In the genomic region with DNA sequence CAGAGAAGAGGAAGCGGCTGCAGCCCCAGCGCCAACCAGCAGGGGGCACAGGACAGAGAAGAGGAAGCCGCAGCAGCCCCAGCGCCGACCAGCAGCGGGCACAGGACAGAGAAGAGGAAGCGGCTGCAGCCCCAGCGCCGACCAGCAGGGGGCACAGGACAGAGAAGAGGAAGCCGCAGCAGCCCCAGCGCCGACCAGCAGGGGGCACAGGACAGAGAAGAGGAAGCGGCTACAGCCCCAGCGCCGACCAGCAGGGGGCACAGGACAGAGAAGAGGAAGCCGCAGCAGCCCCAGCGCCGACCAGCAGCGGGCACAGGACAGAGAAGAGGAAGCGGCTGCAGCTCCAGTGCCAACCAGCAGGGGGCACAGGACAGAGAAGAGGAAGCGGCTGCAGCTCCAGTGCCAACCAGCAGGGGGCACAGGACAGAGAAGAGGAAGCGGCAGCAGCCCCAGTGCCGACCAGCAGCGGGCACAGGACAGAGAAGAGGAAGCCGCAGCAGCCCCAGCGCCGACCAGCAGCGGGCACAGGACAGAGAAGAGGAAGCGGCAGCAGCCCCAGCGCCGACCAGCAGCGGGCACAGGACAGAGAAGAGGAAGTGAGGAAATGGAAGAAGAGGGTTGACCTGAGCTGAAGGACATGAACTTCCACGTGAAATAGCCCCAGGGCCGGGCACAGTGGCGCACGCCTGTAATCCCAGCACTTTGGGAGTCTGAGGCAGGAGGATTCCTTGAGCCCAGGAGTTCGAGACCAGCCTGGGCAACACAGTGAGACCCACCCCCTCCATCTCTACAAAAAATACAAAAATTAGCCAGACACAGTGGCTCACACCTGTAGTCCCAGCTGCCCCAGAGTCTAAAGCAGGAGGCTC, we compare ENCODE assay signal across 9 cellular contexts. TPM values are rescaled to one million over a fixed set of nuclear protein-coding genes. Genes with fewer than 3 reads are reported as not detected.
DNase-seq lines count a peak whose midpoint lies in the region; ATAC-seq and TF ChIP-seq lines count a peak whose summit lies in the region.
"Not testable (repeated sequence)": the region's sequence is repeated elsewhere in the genome, so short reads cannot be mapped to it uniquely, and the experiment has no call there.
"Had no signal": no experiment of that assay in that cellular context is flagged by ENCODE, and none has a peak within 500 bp of the region (broad histone marks: within the 10 kb centered on the region; RNA-seq: fewer than 3 reads in every experiment).

No MANE protein-coding gene starts in this region.

- not testable (repeated sequence) for H3K27me3 ChIP-seq in BLaER1

- peak; percentile 73 for ATAC-seq in GM19351 (IDR thresholded peaks at IDR 0.05; ENCODE audit: unreplicated experiment)
- ATAC-seq in activated naive CD4-positive, alpha-beta T cell treated with anti-CD3 and anti-CD28 coated beads, Interleukin-2, amount 50 U/mL, for 72 hours, result peak; percentile 47 to 65
- ATAC-seq in naive B cell (ENCODE audit: low read depth in 2 of 2), result peak; percentile 20 to 60

- H3K4me1 ChIP-seq in BLaER1, result not testable (repeated sequence)

- H3K27ac Mint-ChIP-seq in activated naive CD4-positive, alpha-beta T cell treated with anti-CD3 and anti-CD28 coated beads, Interleukin-2, amount 50 U/mL, for 72 hours, result peak overlapping the region in 1 of 2 donors; percentile 38
- peak overlapping the region in 4 of 6 donors; percentile 29 to 65 (median 50) for H3K27ac Mint-ChIP-seq in naive B cell

- H3K4me3 ChIP-seq in BLaER1; epithelial cell of proximal tubule (ENCODE audit: low read depth, low read length): not testable (repeated sequence)

- H3K4me1 Mint-ChIP-seq in naive B cell, result peaks cover 4 to 13% (median 9%) of the 10 kb centered on the region in 3 donors

- H4K20me1 ChIP-seq in BLaER1, result not testable (repeated sequence)

- H3K36me3 Mint-ChIP-seq in activated naive CD4-positive, alpha-beta T cell treated with anti-CD3 and anti-CD28 coated beads, Interleukin-2, amount 50 U/mL, for 72 hours, result peaks cover 6 to 12% of the 10 kb centered on the region in 2 donors
- peaks cover 0 to 11% of the 10 kb centered on the region in 2 donors for H3K36me3 Mint-ChIP-seq in naive B cell

- DNase-seq in NOMO-1 treated with DMSO at 0.1 percent for 48 hours (lab: John Stamatoyannopoulos, UW; ENCODE audit: unreplicated experiment), result peak; percentile 70
- peak; percentile 74 for DNase-seq in activated CD4-positive, CD25-positive, alpha-beta regulatory T cell treated with anti-CD3 and anti-CD28 coated beads, Interleukin-2, amount 50 U/mL, for 72 hours
- DNase-seq in activated naive CD4-positive, alpha-beta T cell treated with anti-CD3 and anti-CD28 coated beads, Interleukin-2, amount 50 U/mL, for 72 hours (ENCODE audit: low spot score in 2 of 2), result peak; percentile 79 to 87
- DNase-seq in epithelial cell of proximal tubule (ENCODE audit: low read depth), result not testable (repeated sequence)
- peak; percentile 37 for DNase-seq in naive B cell
- peak in 2 of 3 experiments; percentile 28 to 63 for DNase-seq in stimulated activated CD4-positive, alpha-beta T cell treated with anti-CD3 and anti-CD28 coated beads, TNF-alpha, amount 100 ng/mL, for 24 hours (ENCODE audit: low read depth in 3 of 3)

- peak; percentile 26 for TF ChIP-seq CTCF in epithelial cell of proximal tubule (conservative IDR thresholded peaks at IDR 0.05; ENCODE audit: low read depth, low read length)

- H3K9me3 ChIP-seq in BLaER1, result peaks cover 48% of the 10 kb centered on the region

- H3K27me3 Mint-ChIP-seq in naive B cell, result not testable (repeated sequence)

- H3K9ac ChIP-seq in BLaER1, result not testable (repeated sequence)

- not testable (repeated sequence) for H3K9me3 Mint-ChIP-seq in activated naive CD4-positive, alpha-beta T cell treated with anti-CD3 and anti-CD28 coated beads, Interleukin-2, amount 50 U/mL, for 72 hours
- peaks cover 0 to 26% (median 7%) of the 10 kb centered on the region in 7 donors for H3K9me3 Mint-ChIP-seq in naive B cell

- H3K4me3 Mint-ChIP-seq in naive B cell, result peak overlapping the region in 1 of 8 donors; percentile 41

- peaks cover 34% of the 10 kb centered on the region for H3K36me3 ChIP-seq in BLaER1

- H3K27ac ChIP-seq in BLaER1, result 0 out of 2 replicates have a peak overlapping the region, but pooled peaks have one; percentile 44

- H3K4me2 ChIP-seq in BLaER1, result not testable (repeated sequence)

RNA-seq across cellular contexts. Expression of gene FOXL3, which starts 26.3 kb away (rescaled TPM):
- total RNA-seq in activated naive CD4-positive, alpha-beta T cell treated with anti-CD3 and anti-CD28 coated beads, Interleukin-2, amount 50 U/mL, for 72 hours, result not detected
- total RNA-seq in epithelial cell of proximal tubule, result not detected in 2 replicates
- polyA plus RNA-seq in naive B cell (ENCODE audit: low read depth in 6 of 6), result not detected
- polyA plus RNA-seq: IgD-negative memory B cell had no signal
